Comparison of ENCODE assay signal across 19 cellular contexts in genomic region chr5:66324357-66324756, GRCh38.
DNase-seq lines count a peak whose midpoint lies in the region; ATAC-seq and TF ChIP-seq lines count a peak whose summit lies in the region.
"Had no signal": no experiment of that assay in that cellular context is flagged by ENCODE, and none has a peak within 500 bp of the region (broad histone marks: within the 10 kb centered on the region; RNA-seq: fewer than 3 reads in every experiment).

No MANE protein-coding gene starts in this region.

- no peaks in the 10 kb centered on the region for H3K36me3 ChIP-seq in parathyroid adenoma (ENCODE audit: control insufficient read depth, insufficient read depth, low read length)
- H3K36me3 ChIP-seq: adrenal gland; BLaER1 treated with 17β-estradiol and CSF1 and Interleukin-3, amounts not matched to agents 10 nM and 100 nM; neural progenitor cell; right lobe of liver had no signal

- DNase-seq in DMS79 (lab: John Stamatoyannopoulos, UW) (peak; percentile 58), NCI-H2081 treated with DMSO at 0.1 percent for 48 hours (lab: John Stamatoyannopoulos, UW) (peak; percentile 28), cardiac septum (ENCODE audit: low spot score) (peak; percentile 79), ACHN (no peak)
- DNase-seq: activated B cell treated with CpG ODN at 0.5 μM for 24 hours; activated CD8-positive, alpha-beta memory T cell treated with anti-CD3 and anti-CD28 coated beads for 24 hours; adrenal gland; foreskin melanocyte; mesendoderm; MM.1S; NCI-H510A treated with DMSO at 0.1 percent for 48 hours; right lobe of liver; T-cell had no signal

- no peak overlapping the region for H3K4me2 ChIP-seq in parathyroid adenoma (ENCODE audit: low read length)
- H3K4me2 ChIP-seq: BLaER1 treated with 17β-estradiol and CSF1 and Interleukin-3, amounts not matched to agents 10 nM and 100 nM; neural progenitor cell had no signal

- intact Hi-C loops in cardiac septum (cut with DNase I), result loop anchor here (2.0 kb wide), 1 partner anchor 114 kb away; no protein-coding TSS in a partner anchor

- H3K4me3 ChIP-seq in parathyroid adenoma (ENCODE audit: low read depth, low read length), result no peak overlapping the region
- H3K4me3 ChIP-seq: adrenal gland; BLaER1 treated with 17β-estradiol and CSF1 and Interleukin-3, amounts not matched to agents 10 nM and 100 nM; neural progenitor cell; right lobe of liver had no signal

- H3K79me2 ChIP-seq in parathyroid adenoma, result no peaks in the 10 kb centered on the region

- H3K4me1 ChIP-seq in parathyroid adenoma, result peaks cover 5% of the 10 kb centered on the region
- H3K4me1 ChIP-seq: adrenal gland; BLaER1 treated with 17β-estradiol and CSF1 and Interleukin-3, amounts not matched to agents 10 nM and 100 nM; right lobe of liver had no signal

- H3K27me3 ChIP-seq in parathyroid adenoma (ENCODE audit: control insufficient read depth, insufficient read depth, low read length), result no peaks in the 10 kb centered on the region
- H3K27me3 ChIP-seq: BLaER1 treated with 17β-estradiol and CSF1 and Interleukin-3, amounts not matched to agents 10 nM and 100 nM; neural progenitor cell; right lobe of liver had no signal

- no peak for TF ChIP-seq CTCF in parathyroid adenoma (IDR thresholded peaks at IDR 0.05)

- in situ Hi-C loops in ACHN (cut with HindIII; ENCODE audit: low pct_ligation_motif_present, low pct_unique_long_range_greater_than_20kb, low sequenced_read_pairs), result loop anchor here (25.0 kb wide), 1 partner anchor 438 kb away; no protein-coding TSS in a partner anchor

- H3K27ac ChIP-seq in parathyroid adenoma, result no peak overlapping the region
- H3K27ac ChIP-seq: adrenal gland; BLaER1 treated with 17β-estradiol and CSF1 and Interleukin-3, amounts not matched to agents 10 nM and 100 nM; neural progenitor cell; right lobe of liver had no signal

- H3K9ac ChIP-seq in parathyroid adenoma, result no peak overlapping the region
- H3K9ac ChIP-seq: BLaER1 treated with 17β-estradiol and CSF1 and Interleukin-3, amounts not matched to agents 10 nM and 100 nM; neural progenitor cell had no signal

- H3K9me3 ChIP-seq in parathyroid adenoma (ENCODE audit: control insufficient read depth, low read length), result no peaks in the 10 kb centered on the region
- H3K9me3 ChIP-seq: adrenal gland; BLaER1 treated with 17β-estradiol and CSF1 and Interleukin-3, amounts not matched to agents 10 nM and 100 nM; right lobe of liver had no signal

- H2AFZ ChIP-seq in parathyroid adenoma, result peak overlapping the region; percentile 17
- H2AFZ ChIP-seq: neural progenitor cell had no signal

- no peak for ATAC-seq in HG03196 (IDR thresholded peaks at IDR 0.05; ENCODE audit: unreplicated experiment)
- ATAC-seq in GM21825 (IDR thresholded peaks at IDR 0.05; ENCODE audit: unreplicated experiment), result no peak
- ATAC-seq: activated T-helper 17 cell treated with anti-CD3 and anti-CD28 coated beads, Interleukin-2, amount 50 U/mL, for 72 hours; T-cell had no signal
